Comparison of ENCODE assay signal across 10 cellular contexts in genomic region chr6:143962644-143962929, GRCh38. TPM values are rescaled to one million over a fixed set of nuclear protein-coding genes. Genes with fewer than 3 reads are reported as not detected.
DNase-seq lines count a peak whose midpoint lies in the region; FAIRE-seq and TF ChIP-seq lines count a peak whose summit lies in the region.
"Had no signal": no experiment of that assay in that cellular context is flagged by ENCODE, and none has a peak within 500 bp of the region (broad histone marks: within the 10 kb centered on the region; RNA-seq: fewer than 3 reads in every experiment).

No MANE protein-coding gene starts in this region.

- no peak overlapping the region for H3K4me3 ChIP-seq in bronchial epithelial cell (ENCODE audit: low read depth, low read length)
- no peak overlapping the region for H3K4me3 ChIP-seq in keratinocyte (ENCODE audit: control insufficient read depth in 2 of 3, extremely low read depth in 1 of 3, insufficient read depth in 2 of 3, low read depth in 1 of 3, low read length in 3 of 3)
- no peak overlapping the region for H3K4me3 ChIP-seq in transverse colon
- H3K4me3 ChIP-seq in MG63: no peak overlapping the region

- intact Hi-C loops in transverse colon (cut with DNase I; ENCODE audit: low total_unique reads): no loop called here

- H3K4me2 ChIP-seq in keratinocyte (ENCODE audit: control insufficient read depth, extremely low read depth, insufficient read depth, low read depth, low read length): no peak overlapping the region

- no peaks in the 10 kb centered on the region for H4K20me1 ChIP-seq in keratinocyte (ENCODE audit: control insufficient read depth, extremely low read depth, insufficient read depth, low read length)

- H3K27ac ChIP-seq in keratinocyte (ENCODE audit: control insufficient read depth, insufficient read depth, low read length): no peak overlapping the region
- H3K27ac ChIP-seq in transverse colon: no peak overlapping the region
- H3K27ac ChIP-seq in caudate nucleus (ENCODE audit: low read depth, low read length): no peak overlapping the region

- no peak for TF ChIP-seq EP300 in transverse colon (IDR thresholded peaks at IDR 0.05; ENCODE audit: low read depth)

- H3K4me1 ChIP-seq in keratinocyte (ENCODE audit: control insufficient read depth, extremely low read depth, insufficient read depth, low read length): no peaks in the 10 kb centered on the region
- H3K4me1 ChIP-seq in transverse colon: peaks cover 0 to 23% (median 10%) of the 10 kb centered on the region in 4 donors

- dilution Hi-C loops in keratinocyte (cut with MboI; ENCODE audit: extremely low pct_ligation_motif_present, low sequenced_read_pairs): no loop called here

- H3K9me3 ChIP-seq in keratinocyte (ENCODE audit: control insufficient read depth, low read depth, low read length): no peaks in the 10 kb centered on the region
- H3K9me3 ChIP-seq in transverse colon: no peaks in the 10 kb centered on the region
- no peaks in the 10 kb centered on the region for H3K9me3 ChIP-seq in MG63

- no peak overlapping the region for H2AFZ ChIP-seq in keratinocyte (ENCODE audit: control insufficient read depth, low read length)

- DNase-seq in A172 (ENCODE audit: low spot score) (peak; percentile 22), HT-29 (ENCODE audit: low spot score) (peak; percentile 30), bronchial epithelial cell (ENCODE audit: low read depth) (peak; percentile 32), keratinocyte (ENCODE audit: low read depth, low spot score) (no peak), transverse colon (no peak), caudate nucleus (lab: John Stamatoyannopoulos, UW) (no peak), T-helper 1 cell (no peak), MG63 (no peak)
- DNase-seq: amniotic stem cell, immature natural killer cell had no signal

- in situ Hi-C loops in transverse colon (cut with MboI; ENCODE audit: low pct_ligation_motif_present in 1 of 4, low pct_unique_long_range_greater_than_20kb in 1 of 4, low sequenced_read_pairs in 3 of 4): no loop called here

- H3K36me3 ChIP-seq in bronchial epithelial cell (ENCODE audit: control insufficient read depth, insufficient read depth, low read length) (no peaks in the 10 kb centered on the region), keratinocyte (ENCODE audit: control insufficient read depth in 2 of 2, extremely low read depth in 1 of 2, insufficient read depth in 2 of 2, low read length in 2 of 2) (no peaks in the 10 kb centered on the region), transverse colon (no peaks in the 10 kb centered on the region), MG63 (peaks cover 4% of the 10 kb centered on the region; the same call in 1 of the 2 replicates)

- no peak for TF ChIP-seq POLR2A in transverse colon (IDR thresholded peaks at IDR 0.05)

- TF ChIP-seq CTCF in bronchial epithelial cell (IDR thresholded peaks at IDR 0.05; ENCODE audit: insufficient read depth, low read length, severe bottlenecking) (peak; percentile 53), keratinocyte (optimal IDR thresholded peaks at IDR 0.05 in 1 of 3, IDR thresholded peaks at IDR 0.05 in 1 of 3, conservative IDR thresholded peaks at IDR 0.05 in 1 of 3; ENCODE audit: extremely low read depth in 1 of 3, insufficient read depth in 2 of 3, low read length in 3 of 3) (peak in 2 of 3 experiments; percentile 15 to 24), transverse colon (IDR thresholded peaks at IDR 0.05) (peak in 1 of 5 experiments; percentile 25)

- WGBS in transverse colon (ENCODE audit: low coverage in 1 of 2), 2 donors: 57 to 74% methylated on average over 3 of the region's 3 CpGs

- no peak overlapping the region for H3K9ac ChIP-seq in keratinocyte (ENCODE audit: control insufficient read depth, extremely low read depth, insufficient read depth, low read length)

- FAIRE-seq in bronchial epithelial cell (lab: Jason Lieb, UNC): no peak
- FAIRE-seq in keratinocyte (lab: Jason Lieb, UNC): no peak

- no peaks in the 10 kb centered on the region for H3K9me1 ChIP-seq in keratinocyte (ENCODE audit: control insufficient read depth, extremely low read depth, insufficient read depth, low read length)

- H3K79me2 ChIP-seq in keratinocyte (ENCODE audit: control insufficient read depth, insufficient read depth, low read length): no peaks in the 10 kb centered on the region

- H3K27me3 ChIP-seq in bronchial epithelial cell (ENCODE audit: control insufficient read depth, insufficient read depth, low read length) (no peaks in the 10 kb centered on the region), keratinocyte (ENCODE audit: control insufficient read depth, extremely low read depth, insufficient read depth, low read length) (peaks cover 4% of the 10 kb centered on the region), transverse colon (no peaks in the 10 kb centered on the region), MG63 (peaks cover 3% of the 10 kb centered on the region; the same call in 1 of the 2 replicates)

RNA-seq across cellular contexts. Expression of gene PLAGL1, which starts 45.5 kb away (rescaled TPM):
- 0.38 and 1.5 TPM in 2 replicates for total RNA-seq in A172 (2014; rRNA removed; shearing (Covaris generic))
- 0.13 TPM in 1 of 2 replicates, not detected in the other for total RNA-seq in HT-29 (2014; rRNA removed; shearing (Covaris generic))
- 2.4 and 4.4 TPM in 2 replicates for total RNA-seq in bronchial epithelial cell
- 5.9 to 10.5 TPM (median 8.9 TPM) in 3 replicates for polyA plus RNA-seq in keratinocyte
- 5.9 TPM for polyA plus RNA-seq in keratinocyte (2011; ENCODE audit: low read depth)
- 7.2 and 9.3 TPM in 2 replicates for polyA plus RNA-seq in keratinocyte (2011; cell fraction: cytosol; rRNA removed)
- 28.8 and 36.5 TPM in 2 replicates for polyA plus RNA-seq in keratinocyte (2011; cell fraction: nucleus; rRNA removed)
- polyA plus RNA-seq in keratinocyte (2012; ENCODE audit: low replicate concordance): 5.9 and 7.5 TPM in 2 replicates
- 3.7 to 11.5 TPM (median 10.7 TPM) in 3 replicates for polyA minus RNA-seq in keratinocyte
- 5.2 TPM for polyA minus RNA-seq in keratinocyte (2011; cell fraction: cytosol; rRNA and poly(A)+ RNA removed)
- polyA minus RNA-seq in keratinocyte (2011; cell fraction: nucleus; rRNA and poly(A)+ RNA removed): 9.0 and 17.1 TPM in 2 replicates
- 100 to 1,000 TPM in 1 of 4 donors, 10 to 100 TPM in 3; 45.3 to 133 (median 50.4) TPM for total RNA-seq in transverse colon
- 2.1 and 5.0 TPM in 2 replicates for total RNA-seq in MG63 (2014; rRNA removed; shearing (Covaris generic); ENCODE audit: low replicate concordance)

Comparison
In these comparisons a context has a peak if more than half of its experiments do, and no peak if none do; other contexts are left out.
1. DNase-seq: peak in A172 (single experiment), HT-29 (single experiment) and bronchial epithelial cell (single experiment); none in keratinocyte (single experiment), transverse colon (single experiment), caudate nucleus (0 of 61), T-helper 1 cell (0 of 5) and MG63 (single experiment).